In the genomic region with DNA sequence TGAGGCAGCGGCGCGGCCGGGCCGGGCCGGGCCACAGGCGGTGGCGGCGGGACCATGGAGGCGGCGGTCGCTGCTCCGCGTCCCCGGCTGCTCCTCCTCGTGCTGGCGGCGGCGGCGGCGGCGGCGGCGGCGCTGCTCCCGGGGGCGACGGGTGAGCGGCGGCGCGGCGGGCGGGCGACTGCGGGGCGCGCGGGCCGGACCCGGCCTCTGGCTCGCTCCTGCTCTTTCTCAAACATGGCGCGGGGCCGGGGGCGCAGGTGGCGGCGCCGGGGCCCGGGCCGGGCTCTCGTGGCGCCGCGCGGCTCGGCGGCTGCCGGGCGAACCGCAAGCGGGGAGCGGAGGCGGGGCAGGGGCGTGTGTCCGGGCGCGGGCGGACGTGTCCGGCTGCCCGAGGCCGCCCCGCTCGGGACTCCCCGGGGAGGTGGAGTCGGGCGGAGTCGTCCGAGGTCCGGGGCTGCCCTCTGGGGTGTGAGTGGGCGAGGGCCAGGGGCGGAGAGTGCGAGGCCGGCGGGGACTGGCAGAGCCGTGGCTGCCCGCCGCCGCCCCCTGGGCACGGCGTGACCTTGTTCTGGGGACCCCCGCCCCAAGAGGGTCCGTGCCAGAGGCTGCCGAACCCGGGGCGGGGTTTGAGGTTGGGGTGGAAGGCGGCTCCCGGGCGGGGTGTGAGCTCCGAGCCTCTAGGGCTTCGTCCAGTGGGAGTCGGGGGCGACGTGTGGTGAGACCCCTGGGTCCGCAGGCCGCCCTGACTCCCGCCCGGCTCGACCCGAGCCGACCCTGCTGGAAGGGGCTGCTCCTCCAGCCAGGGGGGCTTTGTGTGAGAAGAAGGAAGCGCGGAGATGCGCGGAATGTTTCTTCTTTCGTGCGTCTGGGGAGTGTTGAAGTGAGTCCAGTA, we compare ENCODE assay signal across 8 cellular contexts. TPM values are rescaled to one million over a fixed set of nuclear protein-coding genes. Genes with fewer than 3 reads are reported as not detected.
DNase-seq lines count a peak whose midpoint lies in the region; ATAC-seq and TF ChIP-seq lines count a peak whose summit lies in the region.

No MANE protein-coding gene starts in this region.

- H3K4me3 ChIP-seq in GM12864 (ENCODE audit: low read depth, low read length) (peak overlapping the region; percentile 81), HUES64 (ENCODE audit: low read length) (peak overlapping the region; percentile 92), WERI-Rb-1 (ENCODE audit: low read depth, low read length) (peak overlapping the region; percentile 90)

- H3K9me3 ChIP-seq in HUES64 (ENCODE audit: insufficient read depth, low read depth, low read length) (no peaks in the 10 kb centered on the region), WERI-Rb-1 (ENCODE audit: severe bottlenecking) (no peaks in the 10 kb centered on the region)

- TF ChIP-seq CTCF in GM12864 (IDR thresholded peaks at IDR 0.05; ENCODE audit: low read depth, low read length, missing control alignments) (no peak), WERI-Rb-1 (IDR thresholded peaks at IDR 0.05; ENCODE audit: low read depth, low read length) (no peak)

- DNase-seq in GM12864 (ENCODE audit: low read depth), result no peak
- peak; percentile 61 for DNase-seq in WERI-Rb-1
- peak; percentile 46 for DNase-seq in cerebellum (ENCODE audit: low spot score)
- DNase-seq in kidney tubule cell (ENCODE audit: low spot score), result peak; percentile 87
- DNase-seq in stimulated activated CD4-positive, alpha-beta T cell treated with anti-CD3 and anti-CD28 coated beads, Interleukin-2, amount 100 ng/mL, for 48 hours, result peak; percentile 25 to 30
- DNase-seq in NCI-H2107 treated with DMSO at 0.1 percent for 48 hours (lab: John Stamatoyannopoulos, UW; ENCODE audit: unreplicated experiment), result no peak

- H3K27ac ChIP-seq in HUES64 (ENCODE audit: low read depth, low read length) (peak overlapping the region; percentile 29; the same call in 1 of the 2 replicates), WERI-Rb-1 (peak overlapping the region; percentile 84)

- ATAC-seq in GM21619 (IDR thresholded peaks at IDR 0.05; ENCODE audit: unreplicated experiment), result peak; percentile 51

- H3K27me3 ChIP-seq in HUES64 (ENCODE audit: insufficient read depth, low read length), result peaks cover 14% of the 10 kb centered on the region
- no peaks in the 10 kb centered on the region for H3K27me3 ChIP-seq in WERI-Rb-1 (ENCODE audit: insufficient read depth, low read depth, severe bottlenecking)

- H3K4me1 ChIP-seq in HUES64 (ENCODE audit: insufficient read depth, low read length), result peaks cover 29% of the 10 kb centered on the region

- peak overlapping the region; percentile 81 for H3K9ac ChIP-seq in HUES64 (ENCODE audit: low read depth, low read length)

- WGBS in HUES64, result under 1% methylated on average over 118 of the region's 118 CpGs

- H3K36me3 ChIP-seq in HUES64 (ENCODE audit: insufficient read depth, low read length) (no peaks in the 10 kb centered on the region), WERI-Rb-1 (no peaks in the 10 kb centered on the region; the same call in none of the 2 replicates)

RNA-seq across cellular contexts. Expression of gene TGFBR1, which starts 0.5 kb away (rescaled TPM):
- 31.8 TPM for polyA plus RNA-seq in HUES64 (2013, experiment 1 of 2)
- 39.0 TPM for polyA plus RNA-seq in HUES64 (2013, experiment 2 of 2)
- total RNA-seq in cerebellum, result 51.7 TPM

Comparison
In these comparisons a context has a peak if more than half of its experiments do, and no peak if none do; other contexts are left out.
1. DNase-seq: peak in WERI-Rb-1 (single experiment), cerebellum (single experiment), kidney tubule cell (single experiment) and stimulated activated CD4-positive, alpha-beta T cell treated with anti-CD3 and anti-CD28 coated beads, Interleukin-2, amount 100 ng/mL, for 48 hours (2 of 2); none in GM12864 (single experiment) and NCI-H2107 treated with DMSO at 0.1 percent for 48 hours (single experiment).
2. Peak in every context shown above with its lines, with median percentiles within 50 percentile points of each other: H3K4me3 ChIP-seq.